8 cellular contexts compared by ENCODE assay signal in the genomic region with DNA sequence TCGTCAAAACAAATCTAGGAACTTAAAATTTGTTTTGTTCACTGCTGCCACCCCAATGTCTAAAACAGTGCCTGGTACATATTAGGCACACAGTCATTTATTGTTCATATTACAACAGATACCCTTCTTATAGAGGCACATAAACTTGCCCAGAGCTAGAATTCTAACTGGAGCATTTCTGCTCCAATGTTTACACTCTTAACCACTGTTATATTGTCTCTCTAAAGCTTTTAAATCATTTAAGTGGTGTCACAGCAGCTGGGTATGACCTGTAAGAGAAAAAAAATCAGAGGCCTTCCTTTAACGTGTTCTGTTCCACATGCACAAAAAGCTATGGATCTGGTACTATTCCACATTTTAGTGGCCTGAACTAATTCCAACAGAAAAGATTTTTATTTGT. TPM values are rescaled to one million over a fixed set of nuclear protein-coding genes. Genes with fewer than 3 reads are reported as not detected.
DNase-seq lines count a peak whose midpoint lies in the region; ATAC-seq lines count a peak whose summit lies in the region.

No MANE protein-coding gene starts in this region.

- peaks cover 28% of the 10 kb centered on the region for H3K36me3 ChIP-seq in ACC112 (ENCODE audit: insufficient read depth, low read length)
- peaks cover 49% of the 10 kb centered on the region for H3K36me3 ChIP-seq in HUES48 (ENCODE audit: control insufficient read depth, insufficient read depth, low read length)
- H3K36me3 ChIP-seq in mucosa of stomach (ENCODE audit: control insufficient read depth, insufficient read depth, low read length): no peaks in the 10 kb centered on the region

- H3K27me3 ChIP-seq in ACC112 (ENCODE audit: insufficient read depth, low read length) (no peaks in the 10 kb centered on the region), HUES48 (ENCODE audit: control insufficient read depth, insufficient read depth, low read length) (no peaks in the 10 kb centered on the region), mucosa of stomach (ENCODE audit: control insufficient read depth, insufficient read depth, low read length) (no peaks in the 10 kb centered on the region)

- no peak for ATAC-seq in sciatic nerve

- intact Hi-C loops in sciatic nerve (cut with DNase I): no loop called here

- peaks cover 85% of the 10 kb centered on the region for H3K79me2 ChIP-seq in ACC112 (ENCODE audit: control insufficient read depth, insufficient read depth, low read length, unreplicated experiment)

- H3K27ac ChIP-seq in ACC112 (ENCODE audit: low read depth, low read length) (peak overlapping the region; percentile 99), HUES48 (ENCODE audit: low read depth, low read length) (no peak overlapping the region), caudate nucleus (ENCODE audit: low read depth, low read length) (peak overlapping the region; percentile 29)

- H3K9ac ChIP-seq in HUES48 (ENCODE audit: low read depth, low read length): peak overlapping the region; percentile 99; the same call in 1 of the 2 replicates
- H3K9ac ChIP-seq in mucosa of stomach (ENCODE audit: low read length): peak overlapping the region; percentile 99

- H3K4me1 ChIP-seq in ACC112 (ENCODE audit: control insufficient read depth, insufficient read depth, low read length, unreplicated experiment) (peaks cover 51% of the 10 kb centered on the region), HUES48 (ENCODE audit: control insufficient read depth, insufficient read depth, low read length) (peaks cover 51% of the 10 kb centered on the region), mucosa of stomach (ENCODE audit: control insufficient read depth, insufficient read depth, low read length) (peaks cover 31% of the 10 kb centered on the region)

- H3K9me3 ChIP-seq in HUES48 (ENCODE audit: control insufficient read depth, insufficient read depth, low read length) (no peaks in the 10 kb centered on the region), mucosa of stomach (ENCODE audit: control insufficient read depth, low read length) (no peaks in the 10 kb centered on the region)

- no peak overlapping the region for H2AFZ ChIP-seq in ACC112 (ENCODE audit: low read length, unreplicated experiment)

- DNase-seq in caudate nucleus (lab: John Stamatoyannopoulos, UW): no peak
- no peak for DNase-seq in NCI-H82 treated with DMSO at 0.1 percent for 48 hours (lab: John Stamatoyannopoulos, UW; ENCODE audit: unreplicated experiment)
- no peak for DNase-seq in sciatic nerve (ENCODE audit: low spot score)
- no peak for DNase-seq in COLO668 (lab: John Stamatoyannopoulos, UW; ENCODE audit: unreplicated experiment)
- DNase-seq in NOMO-1 (lab: John Stamatoyannopoulos, UW; ENCODE audit: unreplicated experiment in 2 of 2): no peak

- H3K4me3 ChIP-seq in ACC112 (ENCODE audit: low read depth, low read length) (peak overlapping the region; percentile 97), HUES48 (ENCODE audit: low read depth, low read length) (peak overlapping the region; percentile 99), mucosa of stomach (ENCODE audit: low read length) (no peak overlapping the region)

RNA-seq across cellular contexts. Expression of a gene that starts 3.0 kb away (rescaled TPM):
- total RNA-seq in sciatic nerve: 278 TPM

RNA-seq across cellular contexts. Expression of a gene that starts 44.4 kb away (rescaled TPM):
- 20.5 TPM for total RNA-seq in sciatic nerve
